ENCODE assay signal across 1 cellular context in genomic region chr21:44360174-44360573, GRCh38.
TF ChIP-seq lines count a peak whose summit lies in the region.

No MANE protein-coding gene starts in this region.

TF ChIP-seq in H1, 55 proteins besides CTCF, POLR2A, EP300 and RAD21:
- TF ChIP-seq EZH2 (IDR thresholded peaks at IDR 0.05; ENCODE audit: low read depth, low read length, severe bottlenecking) (no peak), E2F6 (IDR thresholded peaks at IDR 0.05) (0 out of 2 replicates have a peak, but pooled peaks have one; percentile 16)
